ENCODE assay signal across 28 cellular contexts in genomic region chr4:93053140-93053539, GRCh38.
"Had no signal": no experiment of that assay in that cellular context is flagged by ENCODE, and none has a peak within 500 bp of the region (broad histone marks: within the 10 kb centered on the region; RNA-seq: fewer than 3 reads in every experiment).

No MANE protein-coding gene starts in this region.

- H3K36me3 ChIP-seq: colonic mucosa, esophagus muscularis mucosa, esophagus squamous epithelium, gastrocnemius medialis, gastroesophageal sphincter, heart left ventricle, heart right ventricle had no signal

- FAIRE-seq: colon, endometrium, endothelial cell of umbilical vein, frontal cortex had no signal

- ATAC-seq: effector memory CD8-positive, alpha-beta T cell; esophagus mucosa; foreskin keratinocyte; gastrocnemius medialis; gastroesophageal sphincter; heart left ventricle; heart right ventricle had no signal

- H3K9me3 ChIP-seq: colonic mucosa, esophagus muscularis mucosa, esophagus squamous epithelium, gastrocnemius medialis, gastroesophageal sphincter, heart left ventricle, heart right ventricle had no signal

- H3K27me3 ChIP-seq: colonic mucosa, dorsolateral prefrontal cortex, esophagus muscularis mucosa, esophagus squamous epithelium, foreskin keratinocyte, gastrocnemius medialis, gastroesophageal sphincter, heart left ventricle, heart right ventricle had no signal

- H3K4me1 ChIP-seq: colonic mucosa, esophagus muscularis mucosa, esophagus squamous epithelium, foreskin keratinocyte, gastrocnemius medialis, gastroesophageal sphincter, heart left ventricle, heart right ventricle had no signal

- H3K4me3 ChIP-seq: colonic mucosa, coronary artery, dorsolateral prefrontal cortex, esophagus muscularis mucosa, esophagus squamous epithelium, gastrocnemius medialis, gastroesophageal sphincter, heart left ventricle, heart right ventricle had no signal

- H3K27ac ChIP-seq: colonic mucosa, coronary artery, dorsolateral prefrontal cortex, epithelial cell of prostate, esophagus muscularis mucosa, esophagus squamous epithelium, foreskin keratinocyte, gastrocnemius medialis, gastroesophageal sphincter, heart left ventricle, heart right ventricle had no signal

- DNase-seq: colonic mucosa; cortex of kidney; dermis blood vessel endothelial cell; dorsolateral prefrontal cortex; effector CD4-positive, alpha-beta T cell; effector CD8-positive, alpha-beta T cell; effector memory CD4-positive, alpha-beta T cell; effector memory CD8-positive, alpha-beta T cell; endodermal cell; erythroblast; esophagus squamous epithelium; foreskin fibroblast; foreskin keratinocyte; foreskin melanocyte; gastrocnemius medialis; glutamatergic neuron; head of caudate nucleus; heart left ventricle; heart right ventricle had no signal
